ENCODE assay signal across 1 cellular context in genomic region chr1:100494393-100495084, GRCh38.
TF ChIP-seq lines count a peak whose summit lies in the region.

No MANE protein-coding gene starts in this region.

TF ChIP-seq in HepG2, 621 proteins besides CTCF, POLR2A, EP300 and RAD21 (continues in another document):
- TF ChIP-seq SAP130 (CRISPR knock-in tag; IDR thresholded peaks at IDR 0.05; ENCODE audit: low read depth), result peak; percentile 39; the same call in 1 of the 2 replicates
- TF ChIP-seq CREB1 (IDR thresholded peaks at IDR 0.05), result no peak
- peak; percentile 43; the same call in 1 of the 2 replicates for TF ChIP-seq CREB1 (CRISPR knock-in tag; IDR thresholded peaks at IDR 0.05)
- peak; percentile 68 for TF ChIP-seq PAXIP1 (CRISPR knock-in tag; conservative IDR thresholded peaks at IDR 0.05)
- TF ChIP-seq TEAD3 (CRISPR knock-in tag; optimal IDR thresholded peaks at IDR 0.05; ENCODE audit: borderline replicate concordance), result peak; percentile 60
- TF ChIP-seq KLF6 (CRISPR knock-in tag; IDR thresholded peaks at IDR 0.05), result no peak
- no peak for TF ChIP-seq NCOA5 (CRISPR knock-in tag; IDR thresholded peaks at IDR 0.05)
- TF ChIP-seq RBAK (CRISPR knock-in tag; IDR thresholded peaks at IDR 0.05), result peak; percentile 97
- TF ChIP-seq GATAD1 (CRISPR knock-in tag; IDR thresholded peaks at IDR 0.05), result 0 out of 2 replicates have a peak, but pooled peaks have one; percentile 14
- 0 out of 2 replicates have a peak, but pooled peaks have one; percentile 10 for TF ChIP-seq RNF219 (CRISPR knock-in tag; IDR thresholded peaks at IDR 0.05)
- peak; percentile 33; the same call in 1 of the 2 replicates for TF ChIP-seq HOMEZ (CRISPR knock-in tag; IDR thresholded peaks at IDR 0.05; ENCODE audit: low read depth)
- TF ChIP-seq GATAD2A (CRISPR knock-in tag; IDR thresholded peaks at IDR 0.05), result peak; percentile 75
- TF ChIP-seq SOX13 (IDR thresholded peaks at IDR 0.05), result no peak
- TF ChIP-seq SOX13 (CRISPR knock-in tag; conservative IDR thresholded peaks at IDR 0.05 in 1 of 2, IDR thresholded peaks at IDR 0.05 in 1 of 2), result peak in 1 of 2 experiments; percentile 42; a peak in 1 of 4 replicates
- TF ChIP-seq FOXA3 (CRISPR knock-in tag; IDR thresholded peaks at IDR 0.05), result peak; percentile 60
- no peak for TF ChIP-seq ZHX1 (CRISPR knock-in tag; IDR thresholded peaks at IDR 0.05; ENCODE audit: low read depth)
- TF ChIP-seq HNF4G (IDR thresholded peaks at IDR 0.05; ENCODE audit: borderline replicate concordance, low read depth, low read length), result 0 out of 2 replicates have a peak, but pooled peaks have one; percentile 19
- no peak for TF ChIP-seq HNF4G (CRISPR knock-in tag; IDR thresholded peaks at IDR 0.05; ENCODE audit: borderline replicate concordance, low read depth)
- peak; percentile 30; the same call in 1 of the 2 replicates for TF ChIP-seq MIXL1 (CRISPR knock-in tag; IDR thresholded peaks at IDR 0.05)
- TF ChIP-seq AHDC1 (CRISPR knock-in tag; IDR thresholded peaks at IDR 0.05; ENCODE audit: borderline replicate concordance), result peak; percentile 59; the same call in 1 of the 2 replicates
- peak; percentile 54; the same call in 1 of the 2 replicates for TF ChIP-seq SOX5 (CRISPR knock-in tag; IDR thresholded peaks at IDR 0.05; ENCODE audit: borderline replicate concordance)
- TF ChIP-seq CREM (IDR thresholded peaks at IDR 0.05), result peak; percentile 35; the same call in 1 of the 2 replicates
- no peak for TF ChIP-seq CREM (CRISPR knock-in tag; IDR thresholded peaks at IDR 0.05)
- TF ChIP-seq HHEX (CRISPR knock-in tag; IDR thresholded peaks at IDR 0.05), result 0 out of 2 replicates have a peak, but pooled peaks have one; percentile 12
- TF ChIP-seq RARA (CRISPR knock-in tag; IDR thresholded peaks at IDR 0.05), result peak; percentile 36; the same call in 1 of the 2 replicates
- no peak for TF ChIP-seq YY1 (IDR thresholded peaks at IDR 0.05; ENCODE audit: insufficient read depth, insufficient replicate concordance, low read depth, low read length)
- 0 out of 2 replicates have a peak, but pooled peaks have one; percentile 33 for TF ChIP-seq FOXJ3 (CRISPR knock-in tag; IDR thresholded peaks at IDR 0.05; ENCODE audit: borderline replicate concordance)
- TF ChIP-seq LCORL (IDR thresholded peaks at IDR 0.05), result no peak
- TF ChIP-seq LCORL (CRISPR knock-in tag; IDR thresholded peaks at IDR 0.05), result 0 out of 2 replicates have a peak, but pooled peaks have one; percentile 37
- TF ChIP-seq SALL1 (CRISPR knock-in tag; IDR thresholded peaks at IDR 0.05), result peak; percentile 23; the same call in 1 of the 2 replicates
- TF ChIP-seq SRSF1 (optimal IDR thresholded peaks at IDR 0.05; ENCODE audit: low read depth, low read length), result no peak
- no peak for TF ChIP-seq FOXP1 (IDR thresholded peaks at IDR 0.05)
- peak; percentile 41; the same call in 1 of the 2 replicates for TF ChIP-seq FOXP1 (CRISPR knock-in tag; IDR thresholded peaks at IDR 0.05)
- 0 out of 2 replicates have a peak, but pooled peaks have one; percentile 16 for TF ChIP-seq GMEB1 (CRISPR knock-in tag; IDR thresholded peaks at IDR 0.05; ENCODE audit: borderline replicate concordance)
- 0 out of 2 replicates have a peak, but pooled peaks have one; percentile 22 for TF ChIP-seq HNF4A (CRISPR knock-in tag; IDR thresholded peaks at IDR 0.05)
- TF ChIP-seq IRF1 (CRISPR knock-in tag; IDR thresholded peaks at IDR 0.05; ENCODE audit: low read depth), result no peak
